18 cellular contexts compared by ENCODE assay signal in the genomic region with DNA sequence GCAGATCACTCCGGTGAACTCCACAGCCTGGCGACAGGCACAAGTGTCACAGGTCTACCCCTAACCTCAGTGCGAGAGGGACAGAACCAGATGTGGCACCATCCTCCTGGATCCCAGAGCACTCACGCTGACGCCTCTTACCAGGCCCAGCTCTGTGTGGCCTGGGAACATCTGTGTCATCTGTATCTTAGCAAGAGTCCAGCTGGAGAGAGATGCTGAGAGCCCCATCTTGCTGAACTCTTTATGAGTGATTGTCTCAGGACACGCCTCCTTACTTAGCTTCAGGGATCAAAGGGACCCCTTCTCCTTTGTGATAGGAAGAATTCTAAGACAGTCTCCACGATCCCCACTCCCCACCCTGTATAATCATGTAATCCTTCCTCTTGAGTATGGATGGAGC. TPM values are rescaled to one million over a fixed set of nuclear protein-coding genes. Genes with fewer than 3 reads are reported as not detected.
DNase-seq lines count a peak whose midpoint lies in the region; ATAC-seq, FAIRE-seq and TF ChIP-seq lines count a peak whose summit lies in the region.
"Had no signal": no experiment of that assay in that cellular context is flagged by ENCODE, and none has a peak within 500 bp of the region (broad histone marks: within the 10 kb centered on the region; RNA-seq: fewer than 3 reads in every experiment).

No MANE protein-coding gene starts in this region.

- TF ChIP-seq RAD21 in HepG2 (CRISPR knock-in tag; IDR thresholded peaks at IDR 0.05): no peak

- ATAC-seq in HepG2 (peak; percentile 43), right lobe of liver (no peak), SK-N-SH treated with all-trans-retinoic acid at 6 μM for 48 hours (no peak)
- ATAC-seq: GM23338 had no signal

- intact Hi-C loops in HepG2 (cut with micrococcal nuclease; ENCODE audit: unreplicated experiment): no loop called here
- intact Hi-C loops in right lobe of liver (cut with DNase I): no loop called here
- intact Hi-C loops in endothelial cell of umbilical vein (cut with micrococcal nuclease): no loop called here
- intact Hi-C loops in spleen (cut with DNase I; ENCODE audit: low total_unique reads): no loop called here

- in situ Hi-C loops in HepG2 (cut with HindIII; ENCODE audit: extremely low pct_ligation_motif_present, low pct_unique_long_range_greater_than_20kb): no loop called here

- no peak overlapping the region; a peak in 1 of 6 replicates for H3K4me3 ChIP-seq in HepG2 (replicated peaks in 1 of 3; ENCODE audit: insufficient read depth in 1 of 3, low read depth in 2 of 3, low read length in 3 of 3)
- no peak overlapping the region for H3K4me3 ChIP-seq in right lobe of liver
- no peak overlapping the region for H3K4me3 ChIP-seq in endothelial cell of umbilical vein (replicated peaks in 1 of 3; ENCODE audit: insufficient read depth in 1 of 3, low read depth in 1 of 3, low read length in 3 of 3)
- no peak overlapping the region for H3K4me3 ChIP-seq in spleen
- H3K4me3 ChIP-seq: A549, BLaER1, GM23338 had no signal

- no peaks in the 10 kb centered on the region for H3K9me1 ChIP-seq in endothelial cell of umbilical vein (replicated peaks; ENCODE audit: control insufficient read depth, extremely low read depth, insufficient read depth, low read length)

- peaks cover 50% of the 10 kb centered on the region for H3K4me1 ChIP-seq in HepG2 (ENCODE audit: insufficient read depth, low read length)
- H3K4me1 ChIP-seq in right lobe of liver: no peaks in the 10 kb centered on the region
- H3K4me1 ChIP-seq in endothelial cell of umbilical vein (ENCODE audit: control insufficient read depth, extremely low read depth, insufficient read depth, low read length): peaks cover 20% of the 10 kb centered on the region
- H3K4me1 ChIP-seq in spleen: peaks cover 0 to 20% (median 4%) of the 10 kb centered on the region in 6 donors

- no peaks in the 10 kb centered on the region for H4K20me1 ChIP-seq in HepG2 (ENCODE audit: insufficient read depth, low read length)
- H4K20me1 ChIP-seq in endothelial cell of umbilical vein (replicated peaks; ENCODE audit: control insufficient read depth, extremely low read depth, insufficient read depth, low read length): no peaks in the 10 kb centered on the region
- H4K20me1 ChIP-seq: BLaER1 had no signal

- TF ChIP-seq CTCF in HepG2 (CRISPR knock-in tag; IDR thresholded peaks at IDR 0.05) (no peak), right lobe of liver (IDR thresholded peaks at IDR 0.05) (no peak), endothelial cell of umbilical vein (IDR thresholded peaks at IDR 0.05; ENCODE audit: extremely low read depth in 1 of 2, insufficient read depth in 1 of 2, low read depth in 1 of 2, low read length in 2 of 2) (no peak), spleen (IDR thresholded peaks at IDR 0.05 in 8 of 11, conservative IDR thresholded peaks at IDR 0.05 in 3 of 11) (no peak)

- H3K79me2 ChIP-seq in HepG2 (ENCODE audit: insufficient read depth, low read length) (no peaks in the 10 kb centered on the region), endothelial cell of umbilical vein (ENCODE audit: control insufficient read depth, insufficient read depth, low read length) (no peaks in the 10 kb centered on the region)

- no peaks in the 10 kb centered on the region for H3K36me3 ChIP-seq in HepG2 (replicated peaks in 1 of 2; ENCODE audit: control insufficient read depth in 1 of 2, insufficient read depth in 2 of 2, low read length in 2 of 2)
- H3K36me3 ChIP-seq in right lobe of liver: no peaks in the 10 kb centered on the region
- H3K36me3 ChIP-seq in endothelial cell of umbilical vein (ENCODE audit: control insufficient read depth in 2 of 2, extremely low read depth in 1 of 2, insufficient read depth in 2 of 2, low read length in 2 of 2): no peaks in the 10 kb centered on the region
- no peaks in the 10 kb centered on the region for H3K36me3 ChIP-seq in spleen
- H3K36me3 ChIP-seq: BLaER1 had no signal

- TF ChIP-seq POLR2A in HepG2 (IDR thresholded peaks at IDR 0.05; ENCODE audit: insufficient read depth in 1 of 2, low read depth in 2 of 2, low read length in 2 of 2) (no peak), right lobe of liver (IDR thresholded peaks at IDR 0.05) (no peak), endothelial cell of umbilical vein (IDR thresholded peaks at IDR 0.05; ENCODE audit: low read depth, low read length) (no peak), spleen (IDR thresholded peaks at IDR 0.05) (no peak), H54 (IDR thresholded peaks at IDR 0.05; ENCODE audit: low read depth, low read length) (no peak)

- no peaks in the 10 kb centered on the region for H3K9me3 ChIP-seq in HepG2 (ENCODE audit: low read length)
- no peaks in the 10 kb centered on the region for H3K9me3 ChIP-seq in right lobe of liver
- no peaks in the 10 kb centered on the region for H3K9me3 ChIP-seq in endothelial cell of umbilical vein (replicated peaks; ENCODE audit: control insufficient read depth, insufficient read depth, low read length)
- no peaks in the 10 kb centered on the region for H3K9me3 ChIP-seq in spleen
- H3K9me3 ChIP-seq: A549, BLaER1 had no signal

- BruUV-seq in HepG2 (replicated peaks; lab: Mats Ljungman, UMichigan) (no TSS peak), endothelial cell of umbilical vein (replicated peaks; lab: Mats Ljungman, UMichigan) (no TSS peak)

- H3K27me3 ChIP-seq in HepG2 (ENCODE audit: control insufficient read depth in 1 of 2, insufficient read depth in 2 of 2, low read length in 2 of 2): peaks cover 0 to 23% of the 10 kb centered on the region in 2 experiments; a peak in 3 of 5 replicates
- H3K27me3 ChIP-seq in right lobe of liver: no peaks in the 10 kb centered on the region
- H3K27me3 ChIP-seq in endothelial cell of umbilical vein (ENCODE audit: control insufficient read depth in 2 of 2, insufficient read depth in 2 of 2, low read length in 2 of 2): no peaks in the 10 kb centered on the region
- no peaks in the 10 kb centered on the region for H3K27me3 ChIP-seq in spleen (replicated peaks in 1 of 7)
- H3K27me3 ChIP-seq: BLaER1 had no signal

- CTCF ChIA-PET in HepG2 (lab: Yijun Ruan, JAX; ENCODE audit: low intra/inter-chr PET ratio, low total read pairs) (no interaction called here), endothelial cell of umbilical vein (lab: Charles Lee) (interaction anchor here (1.0 to 6.1 kb wide), 5 partner anchors 12 to 30 kb away, joined by 4 to 46 read pairs (median 21); no protein-coding TSS in a partner anchor)

- H3K27ac ChIP-seq in HepG2 (ENCODE audit: extremely low read length, insufficient read depth, low read length): no peak overlapping the region
- no peak overlapping the region for H3K27ac ChIP-seq in right lobe of liver
- peak overlapping the region; percentile 91 for H3K27ac ChIP-seq in endothelial cell of umbilical vein (ENCODE audit: insufficient read depth, low read depth, low read length)
- peak overlapping the region in 6 of 8 donors; percentile 69 to 79 (median 76) for H3K27ac ChIP-seq in spleen
- H3K27ac ChIP-seq: 22Rv1, A549, BLaER1 had no signal

- dilution Hi-C loops in endothelial cell of umbilical vein (cut with MboI; ENCODE audit: extremely low pct_ligation_motif_present, low sequenced_read_pairs): no loop called here

- POLR2A ChIA-PET in HepG2 (lab: Yijun Ruan, JAX): interaction anchor here (3.4 kb wide), 1 partner anchor 19 kb away, joined by 13 read pairs; no protein-coding TSS in a partner anchor
- POLR2A ChIA-PET in endothelial cell of umbilical vein (lab: Charles Lee): interaction anchor here (1.6 to 2.0 kb wide), 2 partner anchors 9 to 14 kb away, joined by 4 to 12 read pairs; no protein-coding TSS in a partner anchor

- 0 out of 2 replicates have a peak overlapping the region, but pooled peaks have one; percentile 20 for H3K4me2 ChIP-seq in HepG2 (ENCODE audit: low read depth, low read length)
- H3K4me2 ChIP-seq in endothelial cell of umbilical vein (ENCODE audit: insufficient read depth, low read length): no peak overlapping the region
- H3K4me2 ChIP-seq: A549, BLaER1, GM23338 had no signal

- H2AFZ ChIP-seq in HepG2 (ENCODE audit: low read length): peak overlapping the region; percentile 16
- H2AFZ ChIP-seq in endothelial cell of umbilical vein (ENCODE audit: low read depth, low read length): no peak overlapping the region
- H2AFZ ChIP-seq: GM23338 had no signal

- FAIRE-seq in HepG2 (lab: Jason Lieb, UNC) (no peak), endothelial cell of umbilical vein (lab: Jason Lieb, UNC) (no peak), H54 (lab: Jason Lieb, UNC) (no peak)
- FAIRE-seq: A549, GM12892, GM18507 had no signal

- no peak for TF ChIP-seq EP300 in HepG2 (IDR thresholded peaks at IDR 0.05; ENCODE audit: low read depth in 2 of 2, low read length in 2 of 2)
- TF ChIP-seq EP300 in HepG2 (CRISPR knock-in tag; IDR thresholded peaks at IDR 0.05; ENCODE audit: borderline replicate concordance): no peak

- H3K9ac ChIP-seq in HepG2 (ENCODE audit: insufficient read depth, low read depth, low read length): no peak overlapping the region
- H3K9ac ChIP-seq in endothelial cell of umbilical vein (replicated peaks; ENCODE audit: extremely low read depth, insufficient read depth, low read length): no peak overlapping the region
- H3K9ac ChIP-seq: BLaER1 had no signal

- no peak for DNase-seq in HepG2 (ENCODE audit: low spot score)
- DNase-seq in right lobe of liver: no peak
- DNase-seq in endothelial cell of umbilical vein (ENCODE audit: low read depth, low spot score): no peak
- no peak for DNase-seq in spleen
- DNase-seq in effector CD8-positive, alpha-beta T cell (lab: John Stamatoyannopoulos, UW): no peak
- no peak for DNase-seq in H54 (ENCODE audit: insufficient read length, low spot score)
- DNase-seq: CD4-positive, alpha-beta memory T cell; DMS153; DMS79; GDM1; H9 had no signal

- WGBS in HepG2 (ENCODE audit: low lambda C conversion rate): 26% methylated on average over 2 of the region's 7 CpGs
- WGBS in right lobe of liver (ENCODE audit: insufficient coverage, low coverage, low lambda C conversion rate, missing lambda C conversion rate): 71% methylated on average over 4 of the region's 7 CpGs
- WGBS in spleen, 5 donors: 91 to 94% (median 93%) methylated on average over 7 of the region's 7 CpGs

RNA-seq across cellular contexts. Expression of gene PROSER2, which starts 10.0 kb away (rescaled TPM):
- total RNA-seq in HepG2 (2016; rRNA removed; fragmentation: Illumina TruSeq; extraction: Trizol): 6.7 and 6.9 TPM in 2 replicates
- total RNA-seq in HepG2 (2016; cell fraction: cytosol; rRNA removed; fragmentation: Illumina TruSeq; extraction: Trizol; ENCODE audit: low read depth): 2.0 and 2.7 TPM in 2 replicates
- total RNA-seq in HepG2 (2016; cell fraction: insoluble cytoplasmic fraction; rRNA removed; fragmentation: Illumina TruSeq; extraction: Trizol): 6.3 and 8.2 TPM in 2 replicates
- 4.6 and 5.4 TPM in 2 replicates for total RNA-seq in HepG2 (2016; cell fraction: membrane; rRNA removed; fragmentation: Illumina TruSeq; extraction: Trizol)
- total RNA-seq in HepG2 (2016; cell fraction: nucleus; rRNA removed; fragmentation: Illumina TruSeq; extraction: Trizol): 3.8 and 5.3 TPM in 2 replicates
- 6.7 and 7.7 TPM in 2 replicates for polyA plus RNA-seq in HepG2 (2011; rRNA removed)
- 3.6 and 5.9 TPM in 2 replicates for polyA plus RNA-seq in HepG2 (2011; cell fraction: cytosol; rRNA removed)
- polyA plus RNA-seq in HepG2 (2011; cell fraction: nucleus; rRNA removed): 8.5 and 8.6 TPM in 2 replicates
- 7.3 and 12.4 TPM in 2 replicates for polyA plus RNA-seq in HepG2 (2012)
- 1.9 TPM in 2 replicates for polyA plus RNA-seq in HepG2 (2016; cell fraction: cytosol; fragmentation: Illumina TruSeq; extraction: Trizol; ENCODE audit: low read depth)
- polyA plus RNA-seq in HepG2 (2016; cell fraction: insoluble cytoplasmic fraction; fragmentation: Illumina TruSeq; extraction: Trizol; ENCODE audit: low read depth): 7.7 and 8.0 TPM in 2 replicates
- polyA plus RNA-seq in HepG2 (2016; cell fraction: membrane; fragmentation: Illumina TruSeq; extraction: Trizol; ENCODE audit: low read depth): 2.9 and 3.7 TPM in 2 replicates
- 6.8 and 10.0 TPM in 2 replicates for polyA plus RNA-seq in HepG2 (2016; cell fraction: nucleus; fragmentation: Illumina TruSeq; extraction: Trizol; ENCODE audit: insufficient read depth, low read depth)
- polyA minus RNA-seq in HepG2 (2011; rRNA and poly(A)+ RNA removed; ENCODE audit: low replicate concordance): 6.3 and 10.2 TPM in 2 replicates
- 5.3 and 6.1 TPM in 2 replicates for polyA minus RNA-seq in HepG2 (2011; cell fraction: cytosol; rRNA and poly(A)+ RNA removed)
- polyA minus RNA-seq in HepG2 (2011; cell fraction: nucleus; rRNA and poly(A)+ RNA removed): 6.1 and 8.0 TPM in 2 replicates
- 10 to 100 TPM; 24.5 to 65.9 (median 26.8) TPM for total RNA-seq in right lobe of liver
- 22.6 and 23.5 TPM in 2 replicates for total RNA-seq in endothelial cell of umbilical vein
- polyA plus RNA-seq in endothelial cell of umbilical vein: 5.9 and 8.1 TPM in 2 replicates
- 5.3 and 5.8 TPM in 2 replicates for polyA plus RNA-seq in endothelial cell of umbilical vein (2011; cell fraction: cytosol; rRNA removed)
- 4.3 and 5.4 TPM in 2 replicates for polyA plus RNA-seq in endothelial cell of umbilical vein (2011; cell fraction: nucleus; rRNA removed)
- polyA plus RNA-seq in endothelial cell of umbilical vein (2012): 10.0 and 13.3 TPM in 2 replicates
- 3.7 and 5.5 TPM in 2 replicates for polyA minus RNA-seq in endothelial cell of umbilical vein
- 4.0 TPM for polyA minus RNA-seq in endothelial cell of umbilical vein (2011; cell fraction: cytosol; rRNA and poly(A)+ RNA removed)
- 2.2 and 2.3 TPM in 2 replicates for polyA minus RNA-seq in endothelial cell of umbilical vein (2011; cell fraction: nucleus; rRNA and poly(A)+ RNA removed)
- 10 to 100 TPM in 4 of 7 donors, 1 to 10 TPM in 3; 5.2 to 15.4 (median 10.8) TPM for total RNA-seq in spleen
- polyA plus RNA-seq in spleen: 1 to 10 TPM; 1.6 to 3.5 (median 1.6) TPM

Comparison
In these comparisons a context has a peak if more than half of its experiments do, and no peak if none do; other contexts are left out.
1. H3K27ac ChIP-seq: peak in endothelial cell of umbilical vein (single experiment) and spleen (6 of 8); none in HepG2 (single experiment) and right lobe of liver (0 of 3).